Comparison of ENCODE assay signal across 9 cellular contexts in genomic region chr6:17867880-17868279, GRCh38.
DNase-seq lines count a peak whose midpoint lies in the region; ATAC-seq, FAIRE-seq and TF ChIP-seq lines count a peak whose summit lies in the region.
"Had no signal": no experiment of that assay in that cellular context is flagged by ENCODE, and none has a peak within 500 bp of the region (broad histone marks: within the 10 kb centered on the region; RNA-seq: fewer than 3 reads in every experiment).

No MANE protein-coding gene starts in this region.

- no peak for TF ChIP-seq EP300 in transverse colon (IDR thresholded peaks at IDR 0.05; ENCODE audit: low read depth)

- intact Hi-C loops in body of pancreas (cut with DNase I) (no loop called here), transverse colon (cut with DNase I; ENCODE audit: low total_unique reads) (no loop called here)

- H3K27ac ChIP-seq in body of pancreas (peak overlapping the region in 2 of 4 donors; percentile 10 to 32), transverse colon (peak overlapping the region; percentile 4 to 52 (median 48))

- in situ Hi-C loops in transverse colon (cut with MboI; ENCODE audit: low pct_ligation_motif_present in 1 of 4, low pct_unique_long_range_greater_than_20kb in 1 of 4, low sequenced_read_pairs in 3 of 4), result no loop called here

- 16 to 27% methylated on average over 1 of the region's 1 CpG for WGBS in body of pancreas, 2 donors
- WGBS in transverse colon (ENCODE audit: low coverage in 1 of 2), 2 donors, result 33% methylated on average over 1 of the region's 1 CpG; no CpG with 5 or more reads in 1 of the 2 donors

- H3K36me3 ChIP-seq in MG63 (no peaks in the 10 kb centered on the region), body of pancreas (replicated peaks in 1 of 2; ENCODE audit: insufficient read depth in 1 of 2, low read depth in 2 of 2) (no peaks in the 10 kb centered on the region), transverse colon (no peaks in the 10 kb centered on the region)

- no peak for TF ChIP-seq POLR2A in body of pancreas (IDR thresholded peaks at IDR 0.05)
- TF ChIP-seq POLR2A in transverse colon (IDR thresholded peaks at IDR 0.05), result no peak

- H3K4me3 ChIP-seq in MG63 (no peak overlapping the region), body of pancreas (no peak overlapping the region), transverse colon (no peak overlapping the region)

- FAIRE-seq in islet of Langerhans (lab: Jason Lieb, UNC), result peak; percentile 90

- peak; percentile 18 for DNase-seq in MG63
- peak in 2 of 4 donors; percentile 9 to 18 for DNase-seq in body of pancreas
- DNase-seq in transverse colon, result no peak
- DNase-seq in stimulated activated CD4-positive, alpha-beta T cell treated with anti-CD3 and anti-CD28 coated beads, Interleukin-1b, Interleukin-23, amount 100 ng/mL, for 48 hours, result no peak
- DNase-seq: activated naive CD4-positive, alpha-beta T cell treated with anti-CD3 and anti-CD28 coated beads for 36 hours; NCI-H510A treated with DMSO at 0.1 percent for 48 hours had no signal

- no peak for TF ChIP-seq CTCF in body of pancreas (IDR thresholded peaks at IDR 0.05)
- no peak for TF ChIP-seq CTCF in transverse colon (IDR thresholded peaks at IDR 0.05)

- H3K4me1 ChIP-seq in body of pancreas (peaks cover 32% of the 10 kb centered on the region), transverse colon (peaks cover 24 to 74% (median 31%) of the 10 kb centered on the region in 4 donors)

- ATAC-seq in body of pancreas, result peak; percentile 70
- no peak for ATAC-seq in HG03521 (IDR thresholded peaks at IDR 0.05; ENCODE audit: unreplicated experiment)
- ATAC-seq in HG03442 (IDR thresholded peaks at IDR 0.05; ENCODE audit: unreplicated experiment), result no peak

- H3K27me3 ChIP-seq in MG63 (no peaks in the 10 kb centered on the region), body of pancreas (no peaks in the 10 kb centered on the region), transverse colon (no peaks in the 10 kb centered on the region)

- H3K9me3 ChIP-seq in MG63 (no peaks in the 10 kb centered on the region), body of pancreas (no peaks in the 10 kb centered on the region), transverse colon (no peaks in the 10 kb centered on the region)
